Comparison of ENCODE assay signal across 18 cellular contexts in genomic region chr1:224488806-224489584, GRCh38. TPM values are rescaled to one million over a fixed set of nuclear protein-coding genes. Genes with fewer than 3 reads are reported as not detected.
A peak's percentile ranks its signal among the peaks of the same experiment; 100 is the strongest.
DNase-seq lines count a peak whose midpoint lies in the region; ATAC-seq, FAIRE-seq and TF ChIP-seq lines count a peak whose summit lies in the region.
"Had no signal": no experiment of that assay in that cellular context is flagged by ENCODE, and none has a peak within 500 bp of the region (broad histone marks: within the 10 kb centered on the region; RNA-seq: fewer than 3 reads in every experiment).

No MANE protein-coding gene starts in this region.

- H3K4me3 ChIP-seq in HUES48 (ENCODE audit: low read depth, low read length) (no peak overlapping the region), bronchial epithelial cell (ENCODE audit: low read depth, low read length) (no peak overlapping the region)
- H3K4me3 ChIP-seq: tibial artery had no signal

- CTCF ChIA-PET in activated CD8-positive, alpha-beta memory T cell treated with anti-CD3 and anti-CD28 coated beads, Interleukin-2, amount 10 ng/mL, durations not matched to agents 7 days and 5 days (lab: Charles Lee) = interaction anchor here (1.0 to 1.3 kb wide), 4 partner anchors 9 to 31 kb away, joined by 3 read pairs; no protein-coding TSS in a partner anchor

- peaks cover 40% of the 10 kb centered on the region for H3K4me1 ChIP-seq in HUES48 (ENCODE audit: control insufficient read depth, insufficient read depth, low read length)
- H3K4me1 ChIP-seq: Caco-2, tibial artery had no signal

- no peaks in the 10 kb centered on the region for H3K36me3 ChIP-seq in HUES48 (ENCODE audit: control insufficient read depth, insufficient read depth, low read length)
- no peaks in the 10 kb centered on the region for H3K36me3 ChIP-seq in bronchial epithelial cell (ENCODE audit: control insufficient read depth, insufficient read depth, low read length)
- H3K36me3 ChIP-seq: tibial artery had no signal

- H3K27ac ChIP-seq in HUES48 (ENCODE audit: low read depth, low read length) = peak overlapping the region; percentile 21
- H3K27ac ChIP-seq: tibial artery had no signal

- no peak overlapping the region for H3K9ac ChIP-seq in HUES48 (ENCODE audit: low read depth, low read length)

- no peak for DNase-seq in activated CD8-positive, alpha-beta memory T cell treated with anti-CD3 and anti-CD28 coated beads, Interleukin-2, amount 10 ng/mL, durations not matched to agents 7 days and 5 days
- no peak for DNase-seq in activated CD8-positive, alpha-beta memory T cell treated with anti-CD3 and anti-CD28 coated beads for 24 hours
- DNase-seq in bronchial epithelial cell (ENCODE audit: low read depth) (peak; percentile 54), foreskin melanocyte (no peak), NCI-H2029 treated with DMSO at 0.1 percent for 48 hours (lab: John Stamatoyannopoulos, UW) (no peak)
- DNase-seq in central memory CD4-positive, alpha-beta T cell = no peak
- DNase-seq: activated CD4-positive, alpha-beta T cell treated with anti-CD3 and anti-CD28 coated beads for 4 hours; activated effector memory CD4-positive, alpha-beta T cell treated with anti-CD3 and anti-CD28 coated beads, Interleukin-2, amount 50 U/mL, for 16 hours; Caco-2; cerebellar nuclear complex; kidney glomerular epithelial cell; naive thymus-derived CD8-positive, alpha-beta T cell; NCI-H1417; NK-92 treated with Interleukin-12 subunit alpha and Interleukin-12 subunit beta, amount 100 ng/mL, for 24 hours; tibial artery had no signal

- FAIRE-seq in bronchial epithelial cell (lab: Jason Lieb, UNC) = no peak
- FAIRE-seq: A204.1 had no signal

- H3K36me3 Mint-ChIP-seq in activated CD8-positive, alpha-beta memory T cell treated with anti-CD3 and anti-CD28 coated beads, Interleukin-2, amount 10 ng/mL, durations not matched to agents 7 days and 5 days = no peaks in the 10 kb centered on the region
- no peaks in the 10 kb centered on the region for H3K36me3 Mint-ChIP-seq in stimulated activated naive CD8-positive, alpha-beta T cell treated with anti-CD3 and anti-CD28 coated beads, Interleukin-15, Interleukin-2, amounts not matched to agents 100 ng/mL and 50 ng/mL, for 24 hours (ENCODE audit: low read depth)

- peaks cover 2% of the 10 kb centered on the region for H3K27me3 Mint-ChIP-seq in activated CD8-positive, alpha-beta memory T cell treated with anti-CD3 and anti-CD28 coated beads, Interleukin-2, amount 10 ng/mL, durations not matched to agents 7 days and 5 days
- no peaks in the 10 kb centered on the region for H3K27me3 Mint-ChIP-seq in stimulated activated naive CD8-positive, alpha-beta T cell treated with anti-CD3 and anti-CD28 coated beads, Interleukin-15, Interleukin-2, amounts not matched to agents 100 ng/mL and 50 ng/mL, for 24 hours

- ATAC-seq in activated CD8-positive, alpha-beta memory T cell treated with anti-CD3 and anti-CD28 coated beads, Interleukin-2, amount 10 ng/mL, durations not matched to agents 7 days and 5 days = peak; percentile 42
- ATAC-seq: naive thymus-derived CD8-positive, alpha-beta T cell had no signal

- no peak overlapping the region for H3K4me3 Mint-ChIP-seq in activated CD8-positive, alpha-beta memory T cell treated with anti-CD3 and anti-CD28 coated beads, Interleukin-2, amount 10 ng/mL, durations not matched to agents 7 days and 5 days
- H3K4me3 Mint-ChIP-seq in stimulated activated naive CD8-positive, alpha-beta T cell treated with anti-CD3 and anti-CD28 coated beads, Interleukin-15, Interleukin-2, amounts not matched to agents 100 ng/mL and 50 ng/mL, for 24 hours = no peak overlapping the region
- H3K4me3 Mint-ChIP-seq: naive thymus-derived CD8-positive, alpha-beta T cell had no signal

- H3K27me3 ChIP-seq in HUES48 (ENCODE audit: control insufficient read depth, insufficient read depth, low read length) (no peaks in the 10 kb centered on the region), bronchial epithelial cell (ENCODE audit: control insufficient read depth, insufficient read depth, low read length) (no peaks in the 10 kb centered on the region)
- H3K27me3 ChIP-seq: tibial artery had no signal

- no peaks in the 10 kb centered on the region for H3K9me3 ChIP-seq in HUES48 (ENCODE audit: control insufficient read depth, insufficient read depth, low read length)
- H3K9me3 ChIP-seq: tibial artery had no signal

- no peak overlapping the region for H3K27ac Mint-ChIP-seq in activated CD8-positive, alpha-beta memory T cell treated with anti-CD3 and anti-CD28 coated beads, Interleukin-2, amount 10 ng/mL, durations not matched to agents 7 days and 5 days
- H3K27ac Mint-ChIP-seq in stimulated activated naive CD8-positive, alpha-beta T cell treated with anti-CD3 and anti-CD28 coated beads, Interleukin-15, Interleukin-2, amounts not matched to agents 100 ng/mL and 50 ng/mL, for 24 hours = peak overlapping the region; percentile 1
- H3K27ac Mint-ChIP-seq: naive thymus-derived CD8-positive, alpha-beta T cell had no signal

- H3K9me3 Mint-ChIP-seq in activated CD8-positive, alpha-beta memory T cell treated with anti-CD3 and anti-CD28 coated beads, Interleukin-2, amount 10 ng/mL, durations not matched to agents 7 days and 5 days (ENCODE audit: low read depth) = no peaks in the 10 kb centered on the region
- no peaks in the 10 kb centered on the region for H3K9me3 Mint-ChIP-seq in stimulated activated naive CD8-positive, alpha-beta T cell treated with anti-CD3 and anti-CD28 coated beads, Interleukin-15, Interleukin-2, amounts not matched to agents 100 ng/mL and 50 ng/mL, for 24 hours

- no peak for TF ChIP-seq CTCF in bronchial epithelial cell (IDR thresholded peaks at IDR 0.05; ENCODE audit: insufficient read depth, low read length, severe bottlenecking)

- H3K4me1 Mint-ChIP-seq in activated CD8-positive, alpha-beta memory T cell treated with anti-CD3 and anti-CD28 coated beads, Interleukin-2, amount 10 ng/mL, durations not matched to agents 7 days and 5 days = peaks cover 12% of the 10 kb centered on the region
- peaks cover 11% of the 10 kb centered on the region for H3K4me1 Mint-ChIP-seq in stimulated activated naive CD8-positive, alpha-beta T cell treated with anti-CD3 and anti-CD28 coated beads, Interleukin-15, Interleukin-2, amounts not matched to agents 100 ng/mL and 50 ng/mL, for 24 hours (ENCODE audit: low read depth)

RNA-seq across cellular contexts. Expression of gene WDR26, which starts 54.4 kb away (rescaled TPM):
- total RNA-seq in activated CD8-positive, alpha-beta memory T cell treated with anti-CD3 and anti-CD28 coated beads, Interleukin-2, amount 10 ng/mL, durations not matched to agents 7 days and 5 days = 10 to 100 TPM; 79.0 to 84.2 TPM
- total RNA-seq in bronchial epithelial cell = 34.5 and 58.8 TPM in 2 replicates
